In genomic region chr3:73621388-73621787, GRCh38 we compare ENCODE assay signal across 8 cellular contexts. TPM values are rescaled to one million over a fixed set of nuclear protein-coding genes. Genes with fewer than 3 reads are reported as not detected.
DNase-seq lines count a peak whose midpoint lies in the region; ATAC-seq lines count a peak whose summit lies in the region.
"Had no signal": no experiment of that assay in that cellular context is flagged by ENCODE, and none has a peak within 500 bp of the region (broad histone marks: within the 10 kb centered on the region; RNA-seq: fewer than 3 reads in every experiment).

No MANE protein-coding gene starts in this region.

- peak overlapping the region; percentile 54 for H3K9ac ChIP-seq in endocrine pancreas (ENCODE audit: control insufficient read depth, insufficient read depth, low read length)

- no peaks in the 10 kb centered on the region for H3K36me3 ChIP-seq in endocrine pancreas (ENCODE audit: control insufficient read depth, insufficient read depth, low read length)
- no peaks in the 10 kb centered on the region for H3K36me3 ChIP-seq in mesodermal cell (ENCODE audit: control insufficient read depth, insufficient read depth, low read length)

- H3K9me3 ChIP-seq in endocrine pancreas (ENCODE audit: control insufficient read depth, low read length) (no peaks in the 10 kb centered on the region), mesodermal cell (ENCODE audit: control insufficient read depth, low read length) (no peaks in the 10 kb centered on the region)

- peak; percentile 20 for DNase-seq in NCI-H69 (lab: John Stamatoyannopoulos, UW)
- no peak for DNase-seq in activated CD4-positive, alpha-beta T cell treated with anti-CD3 and anti-CD28 coated beads, Interleukin-2, amount 50 U/mL, for 4 hours
- DNase-seq in NCI-H2171 (lab: John Stamatoyannopoulos, UW) = no peak
- DNase-seq: T-helper 1 cell had no signal

- no peaks in the 10 kb centered on the region for H3K27me3 ChIP-seq in endocrine pancreas (ENCODE audit: control insufficient read depth, insufficient read depth, low read length)

- WGBS in mesodermal cell (ENCODE audit: insufficient coverage in 2 of 2), 2 experiments = 73 to 76% methylated on average over 2 to 4 of the region's 4 CpGs

- H3K4me1 ChIP-seq in endocrine pancreas (ENCODE audit: control insufficient read depth, insufficient read depth, low read length) = peaks cover 4% of the 10 kb centered on the region
- peaks cover 31% of the 10 kb centered on the region for H3K4me1 ChIP-seq in mesodermal cell (ENCODE audit: control insufficient read depth, insufficient read depth, low read length, poor library complexity, severe bottlenecking)

- ATAC-seq in HG02759 (IDR thresholded peaks at IDR 0.05; ENCODE audit: unreplicated experiment) = no peak

- H3K4me3 ChIP-seq in endocrine pancreas (ENCODE audit: control insufficient read depth, insufficient read depth, low read length) (peak overlapping the region; percentile 71), mesodermal cell (ENCODE audit: extremely low read depth, insufficient read depth, low read length, poor library complexity, severe bottlenecking) (peak overlapping the region; percentile 58)

- H3K27ac ChIP-seq in mesodermal cell (ENCODE audit: low read depth, low read length, severe bottlenecking) (no peak overlapping the region), temporal lobe (ENCODE audit: low read depth, low read length) (peak overlapping the region; percentile 42)

RNA-seq across cellular contexts. Expression of gene PDZRN3, which starts 3.4 kb away (rescaled TPM):
- 21.6 TPM for polyA plus RNA-seq in mesodermal cell (2013, experiment 1 of 2)
- 26.9 TPM for polyA plus RNA-seq in mesodermal cell (2013, experiment 2 of 2)
- 28.0 TPM for total RNA-seq in temporal lobe
